ENCODE assay signal across 1 cellular context in genomic region chr19:11261902-11262839, GRCh38.
A peak's percentile ranks its signal among the peaks of the same experiment; 100 is the strongest.
TF ChIP-seq lines count a peak whose summit lies in the region.

A gene with protein sequence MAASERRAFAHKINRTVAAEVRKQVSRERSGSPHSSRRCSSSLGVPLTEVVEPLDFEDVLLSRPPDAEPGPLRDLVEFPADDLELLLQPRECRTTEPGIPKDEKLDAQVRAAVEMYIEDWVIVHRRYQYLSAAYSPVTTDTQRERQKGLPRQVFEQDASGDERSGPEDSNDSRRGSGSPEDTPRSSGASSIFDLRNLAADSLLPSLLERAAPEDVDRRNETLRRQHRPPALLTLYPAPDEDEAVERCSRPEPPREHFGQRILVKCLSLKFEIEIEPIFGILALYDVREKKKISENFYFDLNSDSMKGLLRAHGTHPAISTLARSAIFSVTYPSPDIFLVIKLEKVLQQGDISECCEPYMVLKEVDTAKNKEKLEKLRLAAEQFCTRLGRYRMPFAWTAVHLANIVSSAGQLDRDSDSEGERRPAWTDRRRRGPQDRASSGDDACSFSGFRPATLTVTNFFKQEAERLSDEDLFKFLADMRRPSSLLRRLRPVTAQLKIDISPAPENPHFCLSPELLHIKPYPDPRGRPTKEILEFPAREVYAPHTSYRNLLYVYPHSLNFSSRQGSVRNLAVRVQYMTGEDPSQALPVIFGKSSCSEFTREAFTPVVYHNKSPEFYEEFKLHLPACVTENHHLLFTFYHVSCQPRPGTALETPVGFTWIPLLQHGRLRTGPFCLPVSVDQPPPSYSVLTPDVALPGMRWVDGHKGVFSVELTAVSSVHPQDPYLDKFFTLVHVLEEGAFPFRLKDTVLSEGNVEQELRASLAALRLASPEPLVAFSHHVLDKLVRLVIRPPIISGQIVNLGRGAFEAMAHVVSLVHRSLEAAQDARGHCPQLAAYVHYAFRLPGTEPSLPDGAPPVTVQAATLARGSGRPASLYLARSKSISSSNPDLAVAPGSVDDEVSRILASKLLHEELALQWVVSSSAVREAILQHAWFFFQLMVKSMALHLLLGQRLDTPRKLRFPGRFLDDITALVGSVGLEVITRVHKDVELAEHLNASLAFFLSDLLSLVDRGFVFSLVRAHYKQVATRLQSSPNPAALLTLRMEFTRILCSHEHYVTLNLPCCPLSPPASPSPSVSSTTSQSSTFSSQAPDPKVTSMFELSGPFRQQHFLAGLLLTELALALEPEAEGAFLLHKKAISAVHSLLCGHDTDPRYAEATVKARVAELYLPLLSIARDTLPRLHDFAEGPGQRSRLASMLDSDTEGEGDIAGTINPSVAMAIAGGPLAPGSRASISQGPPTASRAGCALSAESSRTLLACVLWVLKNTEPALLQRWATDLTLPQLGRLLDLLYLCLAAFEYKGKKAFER (N-terminal part only) (minus strand): TSS chr19:11262524. CDS start chr19:11262440, 84 bp downstream.

TF ChIP-seq in K562, 482 proteins besides CTCF, POLR2A, EP300 and RAD21 (continued from another document and continues in another):
- no peak for TF ChIP-seq ZFP91 (CRISPR knock-in tag; IDR thresholded peaks at IDR 0.05)
- TF ChIP-seq, protein P1, sequence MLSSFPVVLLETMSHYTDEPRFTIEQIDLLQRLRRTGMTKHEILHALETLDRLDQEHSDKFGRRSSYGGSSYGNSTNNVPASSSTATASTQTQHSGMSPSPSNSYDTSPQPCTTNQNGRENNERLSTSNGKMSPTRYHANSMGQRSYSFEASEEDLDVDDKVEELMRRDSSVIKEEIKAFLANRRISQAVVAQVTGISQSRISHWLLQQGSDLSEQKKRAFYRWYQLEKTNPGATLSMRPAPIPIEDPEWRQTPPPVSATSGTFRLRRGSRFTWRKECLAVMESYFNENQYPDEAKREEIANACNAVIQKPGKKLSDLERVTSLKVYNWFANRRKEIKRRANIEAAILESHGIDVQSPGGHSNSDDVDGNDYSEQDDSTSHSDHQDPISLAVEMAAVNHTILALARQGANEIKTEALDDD (IDR thresholded peaks at IDR 0.05), result no peak
- no peak for TF ChIP-seq SMAD3 (CRISPR knock-in tag; conservative IDR thresholded peaks at IDR 0.05)
- no peak for TF ChIP-seq CEBPG (CRISPR knock-in tag; IDR thresholded peaks at IDR 0.05)
- no peak for TF ChIP-seq CEBPG (tag; conservative IDR thresholded peaks at IDR 0.05 in 1 of 2, IDR thresholded peaks at IDR 0.05 in 1 of 2)
- TF ChIP-seq RBFOX2 (IDR thresholded peaks at IDR 0.05; ENCODE audit: low read depth, low read length), result peak; percentile 47
- TF ChIP-seq ZNF436 (CRISPR knock-in tag; IDR thresholded peaks at IDR 0.05), result peak; percentile 98
- TF ChIP-seq ZFX (CRISPR knock-in tag; IDR thresholded peaks at IDR 0.05), result peak; percentile 69
- no peak for TF ChIP-seq NCOA6 (IDR thresholded peaks at IDR 0.05)
- no peak for TF ChIP-seq ZNF224 (CRISPR knock-in tag; IDR thresholded peaks at IDR 0.05)
- TF ChIP-seq CBFB (CRISPR knock-in tag; IDR thresholded peaks at IDR 0.05), result no peak
- no peak for TF ChIP-seq CCNT2 (IDR thresholded peaks at IDR 0.05; ENCODE audit: borderline replicate concordance, extremely low read depth, insufficient read length, low read depth, low read length)
- no peak for TF ChIP-seq HNRNPH1 (optimal IDR thresholded peaks at IDR 0.05; ENCODE audit: low read depth, low read length)
- TF ChIP-seq ZNF76 (CRISPR knock-in tag; IDR thresholded peaks at IDR 0.05; ENCODE audit: borderline replicate concordance), result no peak
- TF ChIP-seq ADNP (tag; IDR thresholded peaks at IDR 0.05), result peak; percentile 46; the same call in 1 of the 2 replicates
- TF ChIP-seq GTF2E2 (tag; IDR thresholded peaks at IDR 0.05), result no peak
- no peak for TF ChIP-seq ZNF778 (CRISPR knock-in tag; IDR thresholded peaks at IDR 0.05)
- no peak for TF ChIP-seq POLR3G (IDR thresholded peaks at IDR 0.05; ENCODE audit: extremely low read depth, insufficient read length, insufficient replicate concordance)
- TF ChIP-seq FOXP4 (CRISPR knock-in tag; IDR thresholded peaks at IDR 0.05; ENCODE audit: borderline replicate concordance), result no peak
- TF ChIP-seq CREBBP (IDR thresholded peaks at IDR 0.05; ENCODE audit: low read depth, low read length), result no peak
- no peak for TF ChIP-seq DEAF1 (CRISPR knock-in tag; IDR thresholded peaks at IDR 0.05)
- peak; percentile 64 for TF ChIP-seq GTF3C2 (IDR thresholded peaks at IDR 0.05; ENCODE audit: borderline replicate concordance, extremely low read depth, insufficient read length)
- TF ChIP-seq GATAD2B (IDR thresholded peaks at IDR 0.05; ENCODE audit: borderline replicate concordance), result no peak
- no peak for TF ChIP-seq U2AF2 (optimal IDR thresholded peaks at IDR 0.05; ENCODE audit: low read depth, low read length)
- TF ChIP-seq, protein P2, sequence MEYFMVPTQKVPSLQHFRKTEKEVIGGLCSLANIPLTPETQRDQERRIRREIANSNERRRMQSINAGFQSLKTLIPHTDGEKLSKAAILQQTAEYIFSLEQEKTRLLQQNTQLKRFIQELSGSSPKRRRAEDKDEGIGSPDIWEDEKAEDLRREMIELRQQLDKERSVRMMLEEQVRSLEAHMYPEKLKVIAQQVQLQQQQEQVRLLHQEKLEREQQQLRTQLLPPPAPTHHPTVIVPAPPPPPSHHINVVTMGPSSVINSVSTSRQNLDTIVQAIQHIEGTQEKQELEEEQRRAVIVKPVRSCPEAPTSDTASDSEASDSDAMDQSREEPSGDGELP (CRISPR knock-in tag; IDR thresholded peaks at IDR 0.05; ENCODE audit: borderline replicate concordance), result no peak
- no peak for TF ChIP-seq SOX6 (IDR thresholded peaks at IDR 0.05)
- TF ChIP-seq SLC30A9 (CRISPR knock-in tag; IDR thresholded peaks at IDR 0.05), result no peak
- peak in 1 of 2 experiments; percentile 47; a peak in 2 of 4 replicates for TF ChIP-seq HDAC1 (IDR thresholded peaks at IDR 0.05)
- no peak for TF ChIP-seq RUNX1 (IDR thresholded peaks at IDR 0.05; ENCODE audit: low read depth)
- no peak for TF ChIP-seq ZNF79 (CRISPR knock-in tag; IDR thresholded peaks at IDR 0.05; ENCODE audit: low read depth)
- TF ChIP-seq LARP7 (IDR thresholded peaks at IDR 0.05), result no peak
- TF ChIP-seq, protein P3, sequence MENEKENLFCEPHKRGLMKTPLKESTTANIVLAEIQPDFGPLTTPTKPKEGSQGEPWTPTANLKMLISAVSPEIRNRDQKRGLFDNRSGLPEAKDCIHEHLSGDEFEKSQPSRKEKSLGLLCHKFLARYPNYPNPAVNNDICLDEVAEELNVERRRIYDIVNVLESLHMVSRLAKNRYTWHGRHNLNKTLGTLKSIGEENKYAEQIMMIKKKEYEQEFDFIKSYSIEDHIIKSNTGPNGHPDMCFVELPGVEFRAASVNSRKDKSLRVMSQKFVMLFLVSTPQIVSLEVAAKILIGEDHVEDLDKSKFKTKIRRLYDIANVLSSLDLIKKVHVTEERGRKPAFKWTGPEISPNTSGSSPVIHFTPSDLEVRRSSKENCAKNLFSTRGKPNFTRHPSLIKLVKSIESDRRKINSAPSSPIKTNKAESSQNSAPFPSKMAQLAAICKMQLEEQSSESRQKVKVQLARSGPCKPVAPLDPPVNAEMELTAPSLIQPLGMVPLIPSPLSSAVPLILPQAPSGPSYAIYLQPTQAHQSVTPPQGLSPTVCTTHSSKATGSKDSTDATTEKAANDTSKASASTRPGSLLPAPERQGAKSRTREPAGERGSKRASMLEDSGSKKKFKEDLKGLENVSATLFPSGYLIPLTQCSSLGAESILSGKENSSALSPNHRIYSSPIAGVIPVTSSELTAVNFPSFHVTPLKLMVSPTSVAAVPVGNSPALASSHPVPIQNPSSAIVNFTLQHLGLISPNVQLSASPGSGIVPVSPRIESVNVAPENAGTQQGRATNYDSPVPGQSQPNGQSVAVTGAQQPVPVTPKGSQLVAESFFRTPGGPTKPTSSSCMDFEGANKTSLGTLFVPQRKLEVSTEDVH (IDR thresholded peaks at IDR 0.05; ENCODE audit: low read depth, partially characterized antibody), result no peak
- no peak for TF ChIP-seq PCBP2 (IDR thresholded peaks at IDR 0.05; ENCODE audit: low read depth, low read length, poor library complexity, severe bottlenecking)
- no peak for TF ChIP-seq NONO (IDR thresholded peaks at IDR 0.05; ENCODE audit: low read depth in 2 of 2, low read length in 1 of 2)
- peak; percentile 31; the same call in 1 of the 2 replicates for TF ChIP-seq ZNF395 (CRISPR knock-in tag; IDR thresholded peaks at IDR 0.05)
- TF ChIP-seq ZNF3 (CRISPR knock-in tag; IDR thresholded peaks at IDR 0.05), result no peak
- no peak for TF ChIP-seq ELF2 (CRISPR knock-in tag; IDR thresholded peaks at IDR 0.05)
- no peak for TF ChIP-seq NKRF (IDR thresholded peaks at IDR 0.05; ENCODE audit: borderline replicate concordance)
